Comparison of ENCODE assay signal across 12 cellular contexts in the genomic region with DNA sequence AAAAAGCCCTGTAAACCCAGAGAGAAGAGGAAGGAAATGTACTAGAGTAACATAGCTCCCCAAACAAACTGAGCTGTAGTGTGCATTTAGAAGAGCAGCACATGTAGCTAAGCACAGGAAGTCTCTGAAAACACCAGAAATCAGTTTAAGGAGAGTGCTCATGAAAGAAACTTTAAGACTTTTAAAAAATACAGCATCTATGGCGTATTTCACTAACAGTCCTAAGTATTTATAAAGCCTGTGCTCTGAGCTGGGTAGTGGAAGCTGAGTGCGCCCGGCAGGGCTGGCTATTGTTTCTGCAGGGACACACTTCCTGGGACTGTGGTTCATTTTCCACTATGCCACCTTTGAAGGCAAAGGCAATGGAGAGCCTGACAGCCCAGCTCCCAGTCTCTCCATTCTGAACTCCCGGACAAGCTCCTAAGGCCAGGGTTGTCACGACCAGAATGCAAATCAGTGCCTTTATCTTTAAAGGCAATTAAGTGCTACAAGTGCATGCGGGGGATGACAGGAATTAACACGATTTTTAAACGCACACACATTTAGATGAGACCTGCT. TPM values are rescaled to one million over a fixed set of nuclear protein-coding genes. Genes with fewer than 3 reads are reported as not detected.
DNase-seq lines count a peak whose midpoint lies in the region; ATAC-seq and TF ChIP-seq lines count a peak whose summit lies in the region.
"Had no signal": no experiment of that assay in that cellular context is flagged by ENCODE, and none has a peak within 500 bp of the region (broad histone marks: within the 10 kb centered on the region; RNA-seq: fewer than 3 reads in every experiment).

No MANE protein-coding gene starts in this region.

- H3K4me3 Mint-ChIP-seq in CD8-positive, alpha-beta memory T cell: peak overlapping the region; percentile 59 to 79 (median 75)
- peak overlapping the region; percentile 55 for H3K4me3 Mint-ChIP-seq in central memory CD8-positive, alpha-beta T cell

- H3K27ac Mint-ChIP-seq in CD8-positive, alpha-beta memory T cell: peak overlapping the region; percentile 84 to 98 (median 92)
- H3K27ac Mint-ChIP-seq in central memory CD8-positive, alpha-beta T cell (ENCODE audit: low read depth): peak overlapping the region; percentile 85

- peaks cover 88 to 100% (median 93%) of the 10 kb centered on the region in 3 donors for H3K4me1 Mint-ChIP-seq in CD8-positive, alpha-beta memory T cell
- H3K4me1 Mint-ChIP-seq in central memory CD8-positive, alpha-beta T cell: peaks cover 86% of the 10 kb centered on the region

- peak; percentile 47 for ATAC-seq in central memory CD8-positive, alpha-beta T cell (replicated peaks; ENCODE audit: extremely low read depth, poor library complexity, severe bottlenecking)
- peak; percentile 73 for ATAC-seq in mucosa of descending colon
- ATAC-seq in HG02981 (IDR thresholded peaks at IDR 0.05; ENCODE audit: unreplicated experiment): no peak
- no peak for ATAC-seq in GM18868 (IDR thresholded peaks at IDR 0.05; ENCODE audit: unreplicated experiment)

- H3K4me3 ChIP-seq in CD8-positive, alpha-beta memory T cell (ENCODE audit: low read length): peak overlapping the region; percentile 10
- no peak overlapping the region for H3K4me3 ChIP-seq in mucosa of descending colon
- H3K4me3 ChIP-seq: prostate gland, upper lobe of left lung had no signal

- H3K27me3 Mint-ChIP-seq in CD8-positive, alpha-beta memory T cell: no peaks in the 10 kb centered on the region
- no peaks in the 10 kb centered on the region for H3K27me3 Mint-ChIP-seq in central memory CD8-positive, alpha-beta T cell

- no peaks in the 10 kb centered on the region for H3K9me3 Mint-ChIP-seq in CD8-positive, alpha-beta memory T cell
- H3K9me3 Mint-ChIP-seq in central memory CD8-positive, alpha-beta T cell: no peaks in the 10 kb centered on the region

- H3K9me3 ChIP-seq in CD8-positive, alpha-beta memory T cell (ENCODE audit: low read length): no peaks in the 10 kb centered on the region
- no peaks in the 10 kb centered on the region for H3K9me3 ChIP-seq in KOPT-K1 (ENCODE audit: insufficient read depth, low read length, poor library complexity, severe bottlenecking)
- no peaks in the 10 kb centered on the region for H3K9me3 ChIP-seq in mucosa of descending colon
- H3K9me3 ChIP-seq: prostate gland, upper lobe of left lung had no signal

- POLR2A ChIA-PET in CD8-positive, alpha-beta memory T cell (lab: Charles Lee): interaction anchor here (0.5 to 2.0 kb wide), 13 partner anchors 9 to 119 kb away, joined by 3 to 11 read pairs (median 3); a partner anchor contains a TSS

- intact Hi-C loops in mucosa of descending colon (cut with DNase I, micrococcal nuclease): no loop called here

- no peak overlapping the region for H3K27ac ChIP-seq in CD8-positive, alpha-beta memory T cell (ENCODE audit: low read depth, low read length)
- H3K27ac ChIP-seq in KOPT-K1 (ENCODE audit: low read depth, low read length, poor library complexity, severe bottlenecking): peak overlapping the region; percentile 39
- H3K27ac ChIP-seq: prostate gland had no signal

- DNase-seq in CD8-positive, alpha-beta memory T cell: peak in 1 of 5 donors; percentile 35
- no peak for DNase-seq in central memory CD8-positive, alpha-beta T cell (ENCODE audit: low spot score in 2 of 2)
- no peak for DNase-seq in mucosa of descending colon
- DNase-seq in HPDE6-E6E7 (ENCODE audit: extremely low spot score): no peak
- DNase-seq in kidney glomerular epithelial cell (lab: John Stamatoyannopoulos, UW): no peak
- DNase-seq: MV-4-11, NCI-H446 treated with DMSO at 0.1 percent for 48 hours had no signal

- peaks cover 66% of the 10 kb centered on the region for H3K4me1 ChIP-seq in CD8-positive, alpha-beta memory T cell (ENCODE audit: insufficient read depth, low read length)
- no peaks in the 10 kb centered on the region for H3K4me1 ChIP-seq in mucosa of descending colon (ENCODE audit: low read depth)
- H3K4me1 ChIP-seq: prostate gland had no signal

- no peak for TF ChIP-seq CTCF in mucosa of descending colon (IDR thresholded peaks at IDR 0.05)

- peaks cover 0 to 16% (median 8%) of the 10 kb centered on the region in 3 donors for H3K36me3 Mint-ChIP-seq in CD8-positive, alpha-beta memory T cell
- peaks cover 22% of the 10 kb centered on the region for H3K36me3 Mint-ChIP-seq in central memory CD8-positive, alpha-beta T cell (ENCODE audit: insufficient read depth)

- H3K36me3 ChIP-seq in CD8-positive, alpha-beta memory T cell (ENCODE audit: insufficient read depth, low read length): no peaks in the 10 kb centered on the region
- H3K36me3 ChIP-seq in KOPT-K1 (ENCODE audit: insufficient read depth, low read length) (peaks cover 6% of the 10 kb centered on the region; the same call in 1 of the 2 replicates), mucosa of descending colon (ENCODE audit: low read depth) (no peaks in the 10 kb centered on the region)
- H3K36me3 ChIP-seq: prostate gland had no signal

- no peaks in the 10 kb centered on the region for H3K27me3 ChIP-seq in CD8-positive, alpha-beta memory T cell (ENCODE audit: insufficient read depth, low read length, poor library complexity, severe bottlenecking)
- H3K27me3 ChIP-seq: upper lobe of left lung had no signal

- CTCF ChIA-PET in CD8-positive, alpha-beta memory T cell (lab: Charles Lee): interaction anchor here (0.7 to 12.2 kb wide), 13 partner anchors 9 to 924 kb away, joined by 3 to 122 read pairs (median 4); a partner anchor contains a TSS

RNA-seq across cellular contexts. Expression of a gene that starts 45.4 kb away (rescaled TPM):
- total RNA-seq in CD8-positive, alpha-beta memory T cell: 10 to 100 TPM; 73.8 to 77.8 TPM
- polyA plus RNA-seq in CD8-positive, alpha-beta memory T cell: 64.3 TPM
- total RNA-seq in mucosa of descending colon: 10 to 100 TPM; 20.5 to 36.3 (median 27.9) TPM

Comparison
In these comparisons a context has a peak if more than half of its experiments do, and no peak if none do; other contexts are left out.
1. ATAC-seq: peak in central memory CD8-positive, alpha-beta T cell (single experiment) and mucosa of descending colon (single experiment); none in HG02981 (single experiment) and GM18868 (single experiment).